ENCODE assay signal across 11 cellular contexts in the genomic region with DNA sequence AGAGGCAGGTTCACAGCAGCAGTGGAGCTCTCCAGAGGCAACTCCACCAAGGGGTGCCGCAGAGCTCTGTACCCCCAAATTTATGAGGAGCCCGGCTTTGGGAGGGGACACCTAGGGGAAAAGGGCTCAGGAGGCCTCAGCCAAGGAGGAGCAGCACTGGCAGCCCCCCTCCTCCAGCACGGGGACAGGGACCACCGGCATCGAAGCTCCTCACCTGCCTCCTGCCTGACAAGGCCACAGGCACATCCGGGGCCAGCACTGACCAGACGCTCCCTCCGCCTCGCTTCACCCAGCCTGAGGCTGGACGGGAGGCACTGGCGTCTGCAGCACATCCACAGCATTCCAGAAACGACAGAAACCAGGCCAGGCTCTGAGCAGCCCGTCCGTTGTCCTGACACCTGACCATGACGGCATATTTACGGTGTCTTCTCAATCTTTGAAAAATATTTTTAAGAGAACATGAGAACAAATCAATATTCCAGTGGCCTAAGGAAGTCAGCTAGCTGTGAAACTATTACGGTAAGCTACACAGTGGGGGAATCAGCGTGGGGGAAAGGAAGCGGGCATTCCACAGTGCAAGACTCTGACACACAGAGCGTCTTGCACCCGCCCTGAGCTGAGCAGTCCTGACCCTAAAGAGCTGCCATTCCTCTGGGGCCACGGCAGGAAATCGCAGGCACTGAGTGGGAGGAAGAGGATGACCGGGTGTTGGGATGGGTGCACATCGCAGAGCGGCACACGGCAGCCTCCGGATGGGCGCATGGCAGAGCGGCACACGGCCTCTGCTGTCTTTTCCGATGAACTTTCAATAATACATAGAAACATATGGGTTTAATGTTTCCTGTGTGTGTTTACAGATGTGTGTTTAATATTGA. TPM values are rescaled to one million over a fixed set of nuclear protein-coding genes. Genes with fewer than 3 reads are reported as not detected.
A peak's percentile ranks its signal among the peaks of the same experiment; 100 is the strongest.
DNase-seq lines count a peak whose midpoint lies in the region; ATAC-seq and TF ChIP-seq lines count a peak whose summit lies in the region.
"Had no signal": no experiment of that assay in that cellular context is flagged by ENCODE, and none has a peak within 500 bp of the region (broad histone marks: within the 10 kb centered on the region; RNA-seq: fewer than 3 reads in every experiment).

No MANE protein-coding gene starts in this region.

- ATAC-seq in stimulated activated naive CD8-positive, alpha-beta T cell treated with anti-CD3 and anti-CD28 coated beads, Interleukin-15, Interleukin-2, amounts not matched to agents 100 U/mL and 50 U/mL, for 24 hours, result no peak
- no peak for ATAC-seq in stimulated activated naive CD8-positive, alpha-beta T cell treated with anti-CD3 and anti-CD28 coated beads, Interleukin-15, amount 100 ng/mL, for 72 hours
- ATAC-seq in natural killer cell, result peak; percentile 8 to 34 (median 33)

- peak overlapping the region in 1 of 2 donors; percentile 33 for H3K4me3 Mint-ChIP-seq in stimulated activated naive CD8-positive, alpha-beta T cell treated with anti-CD3 and anti-CD28 coated beads, Interleukin-15, amount 100 ng/mL, for 72 hours
- H3K4me3 Mint-ChIP-seq in endothelial cell (ENCODE audit: unreplicated experiment) (peak overlapping the region; percentile 57), natural killer cell (peak overlapping the region; percentile 80)

- peaks cover 14% of the 10 kb centered on the region for H3K36me3 Mint-ChIP-seq in endothelial cell (ENCODE audit: low read depth, unreplicated experiment)
- H3K36me3 Mint-ChIP-seq in natural killer cell, result no peaks in the 10 kb centered on the region

- peak; percentile 8 for DNase-seq in stimulated activated naive CD8-positive, alpha-beta T cell treated with anti-CD3 and anti-CD28 coated beads, Interleukin-15, Interleukin-2, amounts not matched to agents 100 U/mL and 50 U/mL, for 24 hours
- no peak for DNase-seq in stimulated activated naive CD8-positive, alpha-beta T cell treated with anti-CD3 and anti-CD28 coated beads, Interleukin-15, amount 100 ng/mL, for 72 hours
- DNase-seq in endothelial cell (ENCODE audit: low spot score), result no peak
- peak; percentile 32 for DNase-seq in natural killer cell
- DNase-seq in coronary artery (ENCODE audit: low spot score), result no peak
- DNase-seq in NK-92 (lab: John Stamatoyannopoulos, UW; ENCODE audit: unreplicated experiment), result no peak
- no peak for DNase-seq in NOMO-1 treated with DMSO at 0.1 percent for 48 hours (lab: John Stamatoyannopoulos, UW; ENCODE audit: unreplicated experiment)
- DNase-seq in activated gamma-delta T cell (lab: John Stamatoyannopoulos, UW), result no peak
- DNase-seq: cortex of kidney, NCI-H187 had no signal

- no peak overlapping the region for H3K4me3 ChIP-seq in coronary artery

- H3K27ac Mint-ChIP-seq in stimulated activated naive CD8-positive, alpha-beta T cell treated with anti-CD3 and anti-CD28 coated beads, Interleukin-15, amount 100 ng/mL, for 72 hours, result peak overlapping the region in 1 of 2 donors; percentile 48
- H3K27ac Mint-ChIP-seq in endothelial cell (ENCODE audit: unreplicated experiment) (peak overlapping the region; percentile 87), natural killer cell (peak overlapping the region; percentile 95 to 100)

- no peaks in the 10 kb centered on the region for H3K27me3 Mint-ChIP-seq in stimulated activated naive CD8-positive, alpha-beta T cell treated with anti-CD3 and anti-CD28 coated beads, Interleukin-15, amount 100 ng/mL, for 72 hours
- H3K27me3 Mint-ChIP-seq in endothelial cell (ENCODE audit: unreplicated experiment), result peaks cover 13% of the 10 kb centered on the region
- no peaks in the 10 kb centered on the region for H3K27me3 Mint-ChIP-seq in natural killer cell (ENCODE audit: low read depth in 2 of 2)

- H3K4me1 Mint-ChIP-seq in stimulated activated naive CD8-positive, alpha-beta T cell treated with anti-CD3 and anti-CD28 coated beads, Interleukin-15, amount 100 ng/mL, for 72 hours, result peaks cover 91% of the 10 kb centered on the region
- H3K4me1 Mint-ChIP-seq in endothelial cell (ENCODE audit: unreplicated experiment) (peaks cover 48% of the 10 kb centered on the region), natural killer cell (peaks cover 75 to 90% of the 10 kb centered on the region in 2 donors)

- intact Hi-C loops in natural killer cell (cut with micrococcal nuclease), result loop anchor here (2.0 to 5.0 kb wide), 4 partner anchors 25 to 121 kb away; no protein-coding TSS in a partner anchor

- no peak for TF ChIP-seq CTCF in endothelial cell (IDR thresholded peaks at IDR 0.05; ENCODE audit: unreplicated experiment)
- TF ChIP-seq CTCF in natural killer cell (IDR thresholded peaks at IDR 0.05), result no peak
- TF ChIP-seq CTCF in coronary artery (IDR thresholded peaks at IDR 0.05), result no peak

- no peak overlapping the region for H3K27ac ChIP-seq in coronary artery
- H3K27ac ChIP-seq: neutrophil had no signal

- peaks cover 0 to 6% of the 10 kb centered on the region in 2 donors for H3K9me3 Mint-ChIP-seq in stimulated activated naive CD8-positive, alpha-beta T cell treated with anti-CD3 and anti-CD28 coated beads, Interleukin-15, amount 100 ng/mL, for 72 hours
- no peaks in the 10 kb centered on the region for H3K9me3 Mint-ChIP-seq in endothelial cell (ENCODE audit: unreplicated experiment)
- H3K9me3 Mint-ChIP-seq in natural killer cell, result no peaks in the 10 kb centered on the region

RNA-seq across cellular contexts. Expression of a gene that starts 26.8 kb away (rescaled TPM):
- total RNA-seq in endothelial cell (ENCODE audit: unreplicated experiment), result 34.0 TPM
- total RNA-seq in natural killer cell, result 100 to 1,000 TPM; 252 to 277 (median 274) TPM

Comparison
In these comparisons a context has a peak if more than half of its experiments do, and no peak if none do; other contexts are left out.
1. DNase-seq: peak in stimulated activated naive CD8-positive, alpha-beta T cell treated with anti-CD3 and anti-CD28 coated beads, Interleukin-15, Interleukin-2, amounts not matched to agents 100 U/mL and 50 U/mL, for 24 hours (single experiment) and natural killer cell (single experiment); none in stimulated activated naive CD8-positive, alpha-beta T cell treated with anti-CD3 and anti-CD28 coated beads, Interleukin-15, amount 100 ng/mL, for 72 hours (0 of 2), endothelial cell (single experiment), coronary artery (single experiment), NK-92 (single experiment), NOMO-1 treated with DMSO at 0.1 percent for 48 hours (single experiment) and activated gamma-delta T cell (single experiment).
2. ATAC-seq: peak in natural killer cell (3 of 3); none in stimulated activated naive CD8-positive, alpha-beta T cell treated with anti-CD3 and anti-CD28 coated beads, Interleukin-15, Interleukin-2, amounts not matched to agents 100 U/mL and 50 U/mL, for 24 hours (single experiment) and stimulated activated naive CD8-positive, alpha-beta T cell treated with anti-CD3 and anti-CD28 coated beads, Interleukin-15, amount 100 ng/mL, for 72 hours (single experiment).